In the genomic region with DNA sequence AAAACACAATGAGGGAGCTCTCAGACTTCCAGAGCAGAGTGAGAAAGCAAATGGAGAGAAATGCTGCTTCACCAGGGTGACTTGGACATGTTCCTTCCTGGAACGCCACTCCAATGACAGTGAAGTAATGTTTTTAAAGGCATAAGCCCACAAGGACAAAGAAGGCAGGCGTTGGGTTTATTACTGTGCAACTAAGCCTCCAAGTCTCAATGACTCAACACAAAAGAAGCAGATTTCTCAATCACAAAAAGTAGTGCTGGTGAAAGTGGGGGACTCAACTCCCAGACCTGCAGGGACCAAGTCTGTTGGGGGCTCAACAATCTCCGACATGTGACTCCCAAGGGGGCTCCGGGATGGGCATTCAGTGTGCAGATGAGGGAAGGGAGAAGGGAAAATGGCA, we compare ENCODE assay signal across 1 cellular context.
TF ChIP-seq lines count a peak whose summit lies in the region.

No MANE protein-coding gene starts in this region.

TF ChIP-seq in GM23338, 12 proteins besides CTCF, POLR2A, EP300 and RAD21:
- no peak for TF ChIP-seq EZH2 (IDR thresholded peaks at IDR 0.05; ENCODE audit: low read depth, unreplicated experiment)
- TF ChIP-seq CREB1 (CRISPR knock-in tag; IDR thresholded peaks at IDR 0.05; ENCODE audit: low read depth) = no peak
- TF ChIP-seq, protein P1, sequence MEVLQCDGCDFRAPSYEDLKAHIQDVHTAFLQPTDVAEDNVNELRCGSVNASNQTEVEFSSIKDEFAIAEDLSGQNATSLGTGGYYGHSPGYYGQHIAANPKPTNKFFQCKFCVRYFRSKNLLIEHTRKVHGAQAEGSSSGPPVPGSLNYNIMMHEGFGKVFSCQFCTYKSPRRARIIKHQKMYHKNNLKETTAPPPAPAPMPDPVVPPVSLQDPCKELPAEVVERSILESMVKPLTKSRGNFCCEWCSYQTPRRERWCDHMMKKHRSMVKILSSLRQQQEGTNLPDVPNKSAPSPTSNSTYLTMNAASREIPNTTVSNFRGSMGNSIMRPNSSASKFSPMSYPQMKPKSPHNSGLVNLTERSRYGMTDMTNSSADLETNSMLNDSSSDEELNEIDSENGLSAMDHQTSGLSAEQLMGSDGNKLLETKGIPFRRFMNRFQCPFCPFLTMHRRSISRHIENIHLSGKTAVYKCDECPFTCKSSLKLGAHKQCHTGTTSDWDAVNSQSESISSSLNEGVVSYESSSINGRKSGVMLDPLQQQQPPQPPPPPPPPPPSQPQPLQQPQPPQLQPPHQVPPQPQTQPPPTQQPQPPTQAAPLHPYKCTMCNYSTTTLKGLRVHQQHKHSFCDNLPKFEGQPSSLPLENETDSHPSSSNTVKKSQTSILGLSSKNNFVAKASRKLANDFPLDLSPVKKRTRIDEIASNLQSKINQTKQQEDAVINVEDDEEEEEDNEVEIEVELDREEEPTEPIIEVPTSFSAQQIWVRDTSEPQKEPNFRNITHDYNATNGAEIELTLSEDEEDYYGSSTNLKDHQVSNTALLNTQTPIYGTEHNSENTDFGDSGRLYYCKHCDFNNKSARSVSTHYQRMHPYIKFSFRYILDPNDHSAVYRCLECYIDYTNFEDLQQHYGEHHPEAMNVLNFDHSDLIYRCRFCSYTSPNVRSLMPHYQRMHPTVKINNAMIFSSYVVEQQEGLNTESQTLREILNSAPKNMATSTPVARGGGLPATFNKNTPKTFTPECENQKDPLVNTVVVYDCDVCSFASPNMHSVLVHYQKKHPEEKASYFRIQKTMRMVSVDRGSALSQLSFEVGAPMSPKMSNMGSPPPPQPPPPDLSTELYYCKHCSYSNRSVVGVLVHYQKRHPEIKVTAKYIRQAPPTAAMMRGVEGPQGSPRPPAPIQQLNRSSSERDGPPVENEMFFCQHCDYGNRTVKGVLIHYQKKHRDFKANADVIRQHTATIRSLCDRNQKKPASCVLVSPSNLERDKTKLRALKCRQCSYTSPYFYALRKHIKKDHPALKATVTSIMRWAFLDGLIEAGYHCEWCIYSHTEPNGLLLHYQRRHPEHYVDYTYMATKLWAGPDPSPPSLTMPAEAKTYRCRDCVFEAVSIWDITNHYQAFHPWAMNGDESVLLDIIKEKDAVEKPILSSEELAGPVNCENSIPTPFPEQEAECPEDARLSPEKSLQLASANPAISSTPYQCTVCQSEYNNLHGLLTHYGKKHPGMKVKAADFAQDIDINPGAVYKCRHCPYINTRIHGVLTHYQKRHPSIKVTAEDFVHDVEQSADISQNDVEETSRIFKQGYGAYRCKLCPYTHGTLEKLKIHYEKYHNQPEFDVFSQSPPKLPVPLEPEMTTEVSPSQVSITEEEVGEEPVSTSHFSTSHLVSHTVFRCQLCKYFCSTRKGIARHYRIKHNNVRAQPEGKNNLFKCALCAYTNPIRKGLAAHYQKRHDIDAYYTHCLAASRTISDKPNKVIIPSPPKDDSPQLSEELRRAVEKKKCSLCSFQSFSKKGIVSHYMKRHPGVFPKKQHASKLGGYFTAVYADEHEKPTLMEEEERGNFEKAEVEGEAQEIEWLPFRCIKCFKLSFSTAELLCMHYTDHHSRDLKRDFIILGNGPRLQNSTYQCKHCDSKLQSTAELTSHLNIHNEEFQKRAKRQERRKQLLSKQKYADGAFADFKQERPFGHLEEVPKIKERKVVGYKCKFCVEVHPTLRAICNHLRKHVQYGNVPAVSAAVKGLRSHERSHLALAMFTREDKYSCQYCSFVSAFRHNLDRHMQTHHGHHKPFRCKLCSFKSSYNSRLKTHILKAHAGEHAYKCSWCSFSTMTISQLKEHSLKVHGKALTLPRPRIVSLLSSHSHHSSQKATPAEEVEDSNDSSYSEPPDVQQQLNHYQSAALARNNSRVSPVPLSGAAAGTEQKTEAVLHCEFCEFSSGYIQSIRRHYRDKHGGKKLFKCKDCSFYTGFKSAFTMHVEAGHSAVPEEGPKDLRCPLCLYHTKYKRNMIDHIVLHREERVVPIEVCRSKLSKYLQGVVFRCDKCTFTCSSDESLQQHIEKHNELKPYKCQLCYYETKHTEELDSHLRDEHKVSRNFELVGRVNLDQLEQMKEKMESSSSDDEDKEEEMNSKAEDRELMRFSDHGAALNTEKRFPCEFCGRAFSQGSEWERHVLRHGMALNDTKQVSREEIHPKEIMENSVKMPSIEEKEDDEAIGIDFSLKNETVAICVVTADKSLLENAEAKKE (CRISPR knock-in tag; IDR thresholded peaks at IDR 0.05) = no peak
- TF ChIP-seq JUNB (IDR thresholded peaks at IDR 0.05; ENCODE audit: unreplicated experiment) = no peak
- TF ChIP-seq ZNF114 (CRISPR knock-in tag; IDR thresholded peaks at IDR 0.05) = no peak
- no peak for TF ChIP-seq NANOG (IDR thresholded peaks at IDR 0.05; ENCODE audit: borderline replicate concordance)
- no peak for TF ChIP-seq STAT1 (IDR thresholded peaks at IDR 0.05; ENCODE audit: unreplicated experiment)
- TF ChIP-seq, protein P2, sequence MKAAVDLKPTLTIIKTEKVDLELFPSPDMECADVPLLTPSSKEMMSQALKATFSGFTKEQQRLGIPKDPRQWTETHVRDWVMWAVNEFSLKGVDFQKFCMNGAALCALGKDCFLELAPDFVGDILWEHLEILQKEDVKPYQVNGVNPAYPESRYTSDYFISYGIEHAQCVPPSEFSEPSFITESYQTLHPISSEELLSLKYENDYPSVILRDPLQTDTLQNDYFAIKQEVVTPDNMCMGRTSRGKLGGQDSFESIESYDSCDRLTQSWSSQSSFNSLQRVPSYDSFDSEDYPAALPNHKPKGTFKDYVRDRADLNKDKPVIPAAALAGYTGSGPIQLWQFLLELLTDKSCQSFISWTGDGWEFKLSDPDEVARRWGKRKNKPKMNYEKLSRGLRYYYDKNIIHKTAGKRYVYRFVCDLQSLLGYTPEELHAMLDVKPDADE (IDR thresholded peaks at IDR 0.05) = no peak
- TF ChIP-seq ZNF331 (CRISPR knock-in tag; IDR thresholded peaks at IDR 0.05; ENCODE audit: low read depth) = no peak
- no peak for TF ChIP-seq EZH2phosphoT487 (IDR thresholded peaks at IDR 0.05; ENCODE audit: unreplicated experiment)
- no peak for TF ChIP-seq POLR2AphosphoS5 (IDR thresholded peaks at IDR 0.05; ENCODE audit: low read depth)
- TF ChIP-seq, protein P3, sequence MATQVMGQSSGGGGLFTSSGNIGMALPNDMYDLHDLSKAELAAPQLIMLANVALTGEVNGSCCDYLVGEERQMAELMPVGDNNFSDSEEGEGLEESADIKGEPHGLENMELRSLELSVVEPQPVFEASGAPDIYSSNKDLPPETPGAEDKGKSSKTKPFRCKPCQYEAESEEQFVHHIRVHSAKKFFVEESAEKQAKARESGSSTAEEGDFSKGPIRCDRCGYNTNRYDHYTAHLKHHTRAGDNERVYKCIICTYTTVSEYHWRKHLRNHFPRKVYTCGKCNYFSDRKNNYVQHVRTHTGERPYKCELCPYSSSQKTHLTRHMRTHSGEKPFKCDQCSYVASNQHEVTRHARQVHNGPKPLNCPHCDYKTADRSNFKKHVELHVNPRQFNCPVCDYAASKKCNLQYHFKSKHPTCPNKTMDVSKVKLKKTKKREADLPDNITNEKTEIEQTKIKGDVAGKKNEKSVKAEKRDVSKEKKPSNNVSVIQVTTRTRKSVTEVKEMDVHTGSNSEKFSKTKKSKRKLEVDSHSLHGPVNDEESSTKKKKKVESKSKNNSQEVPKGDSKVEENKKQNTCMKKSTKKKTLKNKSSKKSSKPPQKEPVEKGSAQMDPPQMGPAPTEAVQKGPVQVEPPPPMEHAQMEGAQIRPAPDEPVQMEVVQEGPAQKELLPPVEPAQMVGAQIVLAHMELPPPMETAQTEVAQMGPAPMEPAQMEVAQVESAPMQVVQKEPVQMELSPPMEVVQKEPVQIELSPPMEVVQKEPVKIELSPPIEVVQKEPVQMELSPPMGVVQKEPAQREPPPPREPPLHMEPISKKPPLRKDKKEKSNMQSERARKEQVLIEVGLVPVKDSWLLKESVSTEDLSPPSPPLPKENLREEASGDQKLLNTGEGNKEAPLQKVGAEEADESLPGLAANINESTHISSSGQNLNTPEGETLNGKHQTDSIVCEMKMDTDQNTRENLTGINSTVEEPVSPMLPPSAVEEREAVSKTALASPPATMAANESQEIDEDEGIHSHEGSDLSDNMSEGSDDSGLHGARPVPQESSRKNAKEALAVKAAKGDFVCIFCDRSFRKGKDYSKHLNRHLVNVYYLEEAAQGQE (IDR thresholded peaks at IDR 0.05; ENCODE audit: unreplicated experiment) = no peak
TF ChIP-seq in GM23338: peak in this region for 0.
